In the genomic region with DNA sequence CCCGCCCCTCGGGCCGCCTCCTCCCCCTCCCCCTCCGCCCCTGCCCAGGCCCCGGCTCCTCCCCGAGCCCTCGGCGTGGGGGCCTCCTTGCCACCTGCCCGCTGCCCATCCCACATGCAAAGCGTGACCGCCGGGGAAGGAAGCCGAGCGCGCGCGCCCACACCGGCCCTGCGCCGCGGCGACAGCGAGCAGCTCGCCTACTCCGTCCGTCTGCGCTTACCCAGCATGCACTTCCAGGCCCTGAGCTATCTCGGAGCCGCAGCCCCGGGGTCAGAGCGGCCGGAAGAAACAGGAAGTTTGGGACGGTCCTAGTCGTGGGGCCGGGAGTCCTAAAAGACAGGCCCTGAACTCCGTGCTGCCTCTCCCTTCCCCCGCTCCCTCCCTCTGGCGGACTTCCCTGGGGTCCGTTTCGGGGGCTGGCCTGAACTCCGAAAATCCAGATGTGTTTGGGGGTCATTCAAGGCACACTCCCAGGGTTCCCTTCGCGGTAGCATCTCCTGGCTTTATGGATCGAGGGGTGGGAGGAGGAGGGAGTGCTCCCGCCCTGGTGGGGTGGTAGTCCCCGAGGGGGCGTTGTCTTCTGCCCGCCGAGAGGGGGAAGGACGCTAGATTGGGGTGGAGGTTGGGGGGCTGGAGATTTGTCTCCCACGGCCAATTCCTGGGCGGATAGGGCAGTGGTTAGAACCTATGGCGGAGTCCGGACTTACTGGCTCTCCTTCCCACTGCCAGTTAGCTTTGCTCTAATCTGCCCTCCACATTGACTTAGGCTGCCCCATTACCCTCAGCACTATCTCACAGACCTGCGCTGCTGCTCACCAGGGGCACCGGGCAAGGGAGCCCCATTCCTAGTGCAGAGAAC, we compare ENCODE assay signal across 1 cellular context.
TF ChIP-seq lines count a peak whose summit lies in the region.

No MANE protein-coding gene starts in this region.

TF ChIP-seq in HepG2, 621 proteins besides CTCF, POLR2A, EP300 and RAD21:
- no peak for TF ChIP-seq TEAD3 (CRISPR knock-in tag; optimal IDR thresholded peaks at IDR 0.05; ENCODE audit: borderline replicate concordance)
- 0 out of 2 replicates have a peak, but pooled peaks have one; percentile 41 for TF ChIP-seq ZNF263 (CRISPR knock-in tag; IDR thresholded peaks at IDR 0.05)
